Comparison of ENCODE assay signal across 9 cellular contexts in the genomic region with DNA sequence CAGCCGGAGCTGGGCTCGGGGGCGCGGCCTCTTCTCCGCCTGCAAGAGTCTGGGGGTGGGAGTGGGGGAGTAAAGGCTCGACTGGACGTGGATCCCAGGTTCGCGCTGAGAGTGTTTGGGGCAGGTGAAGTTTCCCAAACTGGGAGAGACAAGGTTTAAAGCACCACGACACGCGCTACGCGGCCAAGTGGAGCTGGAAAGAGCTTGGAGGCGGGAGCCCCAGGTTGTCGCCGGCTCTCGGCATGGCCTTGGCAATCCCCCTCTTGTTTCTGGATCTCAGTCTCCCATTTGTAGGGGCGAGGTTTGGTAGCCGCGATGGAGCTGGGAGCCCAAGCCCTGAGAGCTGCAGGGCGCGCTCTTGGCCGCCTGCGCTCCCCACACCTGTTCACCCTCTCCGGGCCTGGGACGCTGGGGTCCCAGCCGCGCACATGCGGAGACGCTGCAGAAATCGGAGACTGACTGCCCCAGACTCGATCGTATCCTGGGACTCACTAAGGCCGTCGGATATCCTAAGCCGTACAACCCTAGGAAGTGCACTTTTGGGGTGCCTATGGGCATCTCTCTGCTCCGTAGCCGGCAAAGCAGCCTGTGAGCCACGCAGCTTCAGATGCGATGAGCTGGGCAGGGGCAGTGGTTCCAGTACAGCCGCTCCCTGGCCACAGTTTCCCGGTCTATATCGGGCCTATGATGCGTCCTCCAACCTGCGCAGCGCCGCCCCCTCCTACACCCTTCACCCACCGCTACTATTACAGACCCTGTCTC. TPM values are rescaled to one million over a fixed set of nuclear protein-coding genes. Genes with fewer than 3 reads are reported as not detected.
DNase-seq lines count a peak whose midpoint lies in the region; ATAC-seq, FAIRE-seq and TF ChIP-seq lines count a peak whose summit lies in the region.
"Had no signal": no experiment of that assay in that cellular context is flagged by ENCODE, and none has a peak within 500 bp of the region (broad histone marks: within the 10 kb centered on the region; RNA-seq: fewer than 3 reads in every experiment).

No MANE protein-coding gene starts in this region.

- no peak overlapping the region for H3K27ac ChIP-seq in HUES64 (ENCODE audit: low read depth, low read length)
- peak overlapping the region; percentile 71 to 92 (median 76) for H3K27ac ChIP-seq in body of pancreas
- H3K27ac ChIP-seq in layer of hippocampus (ENCODE audit: low read depth, low read length) = peak overlapping the region; percentile 55
- no peak overlapping the region for H3K27ac ChIP-seq in small intestine (ENCODE audit: low read depth in 1 of 2, low read length in 1 of 2)

- peaks cover 75% of the 10 kb centered on the region for H3K27me3 ChIP-seq in HUES64 (ENCODE audit: insufficient read depth, low read length)
- H3K27me3 ChIP-seq in body of pancreas = no peaks in the 10 kb centered on the region
- no peaks in the 10 kb centered on the region for H3K27me3 ChIP-seq in layer of hippocampus (ENCODE audit: control insufficient read depth, insufficient read depth, low read length)
- peaks cover 0 to 10% of the 10 kb centered on the region in 2 donors for H3K27me3 ChIP-seq in small intestine (ENCODE audit: control insufficient read depth in 2 of 2, insufficient read depth in 2 of 2, low read length in 2 of 2)

- H3K9ac ChIP-seq in HUES64 (ENCODE audit: low read depth, low read length) = no peak overlapping the region

- H3K4me3 Mint-ChIP-seq in stimulated activated naive CD8-positive, alpha-beta T cell treated with anti-CD3 and anti-CD28 coated beads, Interleukin-15, amount 100 ng/mL, for 72 hours = peak overlapping the region; percentile 33 to 53

- peak; percentile 15 for TF ChIP-seq CTCF in GM10248 (IDR thresholded peaks at IDR 0.05; ENCODE audit: control extremely low read depth, extremely low read depth, low read depth, missing control alignments)
- TF ChIP-seq CTCF in body of pancreas (IDR thresholded peaks at IDR 0.05) = no peak

- TF ChIP-seq POLR2A in body of pancreas (IDR thresholded peaks at IDR 0.05) = no peak

- no peaks in the 10 kb centered on the region for H3K9me3 ChIP-seq in HUES64 (ENCODE audit: insufficient read depth, low read depth, low read length)
- H3K9me3 ChIP-seq in body of pancreas = no peaks in the 10 kb centered on the region
- H3K9me3 ChIP-seq in small intestine (ENCODE audit: control insufficient read depth, low read depth) = no peaks in the 10 kb centered on the region

- H3K9me3 Mint-ChIP-seq in stimulated activated naive CD8-positive, alpha-beta T cell treated with anti-CD3 and anti-CD28 coated beads, Interleukin-15, amount 100 ng/mL, for 72 hours = no peaks in the 10 kb centered on the region

- DNase-seq in GM10248 (ENCODE audit: extremely low spot score) = peak; percentile 48
- DNase-seq in body of pancreas = peak; percentile 18 to 39 (median 28)
- DNase-seq in stimulated activated naive CD8-positive, alpha-beta T cell treated with anti-CD3 and anti-CD28 coated beads, Interleukin-15, amount 100 ng/mL, for 72 hours = peak in 1 of 2 donors; percentile 22
- no peak for DNase-seq in activated CD4-positive, CD25-positive, alpha-beta regulatory T cell treated with anti-CD3 and anti-CD28 coated beads, Interleukin-2, amount 50 U/mL, for 72 hours
- DNase-seq in small intestine = no peak

- H3K27me3 Mint-ChIP-seq in stimulated activated naive CD8-positive, alpha-beta T cell treated with anti-CD3 and anti-CD28 coated beads, Interleukin-15, amount 100 ng/mL, for 72 hours = peaks cover 22% of the 10 kb centered on the region

- H3K36me3 ChIP-seq in HUES64 (ENCODE audit: insufficient read depth, low read length) (no peaks in the 10 kb centered on the region), body of pancreas (replicated peaks in 1 of 2; ENCODE audit: insufficient read depth in 1 of 2, low read depth in 2 of 2) (no peaks in the 10 kb centered on the region), small intestine (ENCODE audit: control insufficient read depth in 2 of 2, insufficient read depth in 2 of 2, low read length in 2 of 2) (no peaks in the 10 kb centered on the region)

- 1% methylated on average over 49 of the region's 49 CpGs for WGBS in HUES64
- WGBS in body of pancreas, 2 donors = 2 to 12% methylated on average over 18 to 48 of the region's 49 CpGs
- 1 to 5% (median 2%) methylated on average over 45 to 49 of the region's 49 CpGs for WGBS in small intestine, 3 donors

- H3K4me1 ChIP-seq in HUES64 (ENCODE audit: insufficient read depth, low read length) (peaks cover 8% of the 10 kb centered on the region), body of pancreas (peaks cover 60% of the 10 kb centered on the region), small intestine (ENCODE audit: control insufficient read depth in 2 of 2, insufficient read depth in 1 of 2, low read depth in 1 of 2, low read length in 1 of 2) (no peaks in the 10 kb centered on the region)

- POLR2A ChIA-PET in GM10248 (lab: Yijun Ruan, JAX) = interaction anchor here (1.0 to 2.3 kb wide), 2 partner anchors 9 to 96 kb away, joined by 3 to 14 read pairs; no protein-coding TSS in a partner anchor

- peak overlapping the region; percentile 56 for H3K4me3 ChIP-seq in HUES64 (ENCODE audit: low read length)
- peak overlapping the region; percentile 52 to 80 for H3K4me3 ChIP-seq in body of pancreas
- peak overlapping the region in 1 of 2 donors; percentile 65 for H3K4me3 ChIP-seq in small intestine (ENCODE audit: low read depth in 1 of 2, low read length in 2 of 2)

- CTCF ChIA-PET in GM10248 (lab: Yijun Ruan, JAX) = interaction anchor here (0.8 to 12.7 kb wide), 21 partner anchors 8 to 131 kb away, joined by 3 to 159 read pairs (median 9); partner anchors contain the start of genes NCBP1, TDRD7 and TSTD2

- peaks cover 16% of the 10 kb centered on the region for H3K4me1 Mint-ChIP-seq in stimulated activated naive CD8-positive, alpha-beta T cell treated with anti-CD3 and anti-CD28 coated beads, Interleukin-15, amount 100 ng/mL, for 72 hours

- peak; percentile 2 for ATAC-seq in body of pancreas
- ATAC-seq in stimulated activated naive CD8-positive, alpha-beta T cell treated with anti-CD3 and anti-CD28 coated beads, Interleukin-15, amount 100 ng/mL, for 72 hours = peak; percentile 56
- ATAC-seq in GM18907 (IDR thresholded peaks at IDR 0.05; ENCODE audit: unreplicated experiment) = no peak

- no peak overlapping the region for H3K27ac Mint-ChIP-seq in stimulated activated naive CD8-positive, alpha-beta T cell treated with anti-CD3 and anti-CD28 coated beads, Interleukin-15, amount 100 ng/mL, for 72 hours

- intact Hi-C loops in body of pancreas (cut with DNase I) = no loop called here

- no peak for FAIRE-seq in small intestine (lab: Jason Lieb, UNC)
- FAIRE-seq: islet of Langerhans had no signal

RNA-seq across cellular contexts. Expression of gene TMOD1, which starts 0.9 kb away (rescaled TPM):
- polyA plus RNA-seq in HUES64 (2013, experiment 1 of 2) = 0.70 TPM
- 0.95 TPM for polyA plus RNA-seq in HUES64 (2013, experiment 2 of 2)
- total RNA-seq in body of pancreas = 10 to 100 TPM in 1 of 2 donors, 1 to 10 TPM in 1; 9.2 to 16.1 TPM
- polyA plus RNA-seq in small intestine = 1 to 10 TPM; 1.1 to 9.9 (median 1.4) TPM

Comparison
In these comparisons a context has a peak if more than half of its experiments do, and no peak if none do; other contexts are left out.
1. DNase-seq: peak in GM10248 (single experiment) and body of pancreas (4 of 4); none in activated CD4-positive, CD25-positive, alpha-beta regulatory T cell treated with anti-CD3 and anti-CD28 coated beads, Interleukin-2, amount 50 U/mL, for 72 hours (single experiment) and small intestine (single experiment).
2. H3K27ac ChIP-seq: peak in body of pancreas (4 of 4) and layer of hippocampus (single experiment); none in HUES64 (single experiment) and small intestine (0 of 2).